In genomic region chr3:48694610-48695051, GRCh38 we compare ENCODE assay signal across 9 cellular contexts. TPM values are rescaled to one million over a fixed set of nuclear protein-coding genes. Genes with fewer than 3 reads are reported as not detected.
DNase-seq lines count a peak whose midpoint lies in the region; ATAC-seq and TF ChIP-seq lines count a peak whose summit lies in the region.
"Had no signal": no experiment of that assay in that cellular context is flagged by ENCODE, and none has a peak within 500 bp of the region (broad histone marks: within the 10 kb centered on the region; RNA-seq: fewer than 3 reads in every experiment).

No MANE protein-coding gene starts in this region.

- H3K27me3 ChIP-seq in adrenal gland, result no peaks in the 10 kb centered on the region

- no peaks in the 10 kb centered on the region for H3K9me3 ChIP-seq in adrenal gland (replicated peaks in 1 of 3)

- 13 to 25% (median 22%) methylated on average over 6 of the region's 6 CpGs for WGBS in adrenal gland, 4 donors

- TF ChIP-seq POLR2A in adrenal gland (IDR thresholded peaks at IDR 0.05), result no peak

- no peak for TF ChIP-seq CTCF in adrenal gland (IDR thresholded peaks at IDR 0.05)

- peak overlapping the region in 1 of 4 donors; percentile 34 for H3K4me3 ChIP-seq in adrenal gland

- intact Hi-C loops in adrenal gland (cut with DNase I), result no loop called here
- intact Hi-C loops in left cardiac atrium (cut with DNase I), result no loop called here

- H3K4me1 ChIP-seq in adrenal gland (replicated peaks in 1 of 2), result peaks cover 18 to 53% of the 10 kb centered on the region in 2 donors

- H3K27ac ChIP-seq in adrenal gland, result peak overlapping the region in 4 of 5 donors; percentile 27 to 89 (median 74)

- H3K36me3 ChIP-seq in adrenal gland (replicated peaks in 1 of 2), result peaks cover 0 to 82% of the 10 kb centered on the region in 2 donors

- DNase-seq in GM04504 (ENCODE audit: low read depth) (peak; percentile 74), adrenal gland (peak; percentile 80 to 94 (median 92)), left cardiac atrium (peak; percentile 86), putamen (ENCODE audit: low spot score) (peak; percentile 78), OCI-M1 (lab: John Stamatoyannopoulos, UW) (no peak), germinal center (ENCODE audit: low spot score) (no peak), NCI-H2029 (lab: John Stamatoyannopoulos, UW) (no peak)
- no peak for DNase-seq in stimulated activated CD4-positive, alpha-beta T cell treated with anti-CD3 and anti-CD28 coated beads, Interleukin-12 subunit alpha, Interleukin-12 subunit beta, amount 100 ng/mL, for 4 hours
- DNase-seq: effector memory CD4-positive, alpha-beta T cell had no signal

- peak; percentile 94 to 95 for ATAC-seq in left cardiac atrium

RNA-seq across cellular contexts. Expression of gene NCKIPSD, which starts 8.9 kb away (rescaled TPM):
- total RNA-seq in adrenal gland (10 to 100 TPM; 21.5 to 78.7 (median 36.3) TPM), left cardiac atrium (10 to 100 TPM; 19.4 to 27.8 TPM)
- polyA plus RNA-seq in adrenal gland, result 10 to 100 TPM; 14.0 to 29.9 (median 15.7) TPM

RNA-seq across cellular contexts. Expression of gene IP6K2, which starts 22.4 kb away (rescaled TPM):
- total RNA-seq in adrenal gland (100 to 1,000 TPM in 4 of 8 donors, 10 to 100 TPM in 4; 44.9 to 130 (median 98.4) TPM), left cardiac atrium (10 to 100 TPM; 24.0 to 38.4 TPM)
- 100 to 1,000 TPM in 2 of 3 donors, 10 to 100 TPM in 1; 67.2 to 185 (median 182) TPM for polyA plus RNA-seq in adrenal gland

RNA-seq across cellular contexts. Expression of gene CELSR3, which starts 31.9 kb away (rescaled TPM):
- total RNA-seq in adrenal gland (1 to 10 TPM in 5 of 8 donors, under 1 TPM in 3; 0.78 to 3.9 (median 1.3) TPM), left cardiac atrium (under 1 TPM; 0.24 to 0.39 TPM)
- polyA plus RNA-seq in adrenal gland, result 10 to 100 TPM in 1 of 3 donors, 1 to 10 TPM in 2; 1.4 to 23.5 (median 4.4) TPM

RNA-seq across cellular contexts. Expression of gene SLC26A6, which starts 59.4 kb away (rescaled TPM):
- 10 to 100 TPM in 7 of 8 donors, 1 to 10 TPM in 1; 7.8 to 27.6 (median 15.7) TPM for total RNA-seq in adrenal gland
- 10 to 100 TPM in 2 of 3 donors, 1 to 10 TPM in 1; 8.3 to 47.2 (median 23.5) TPM for polyA plus RNA-seq in adrenal gland
- total RNA-seq in left cardiac atrium, result 10 to 100 TPM; 11.2 to 14.6 TPM

Comparison
In these comparisons a context has a peak if more than half of its experiments do, and no peak if none do; other contexts are left out.
1. DNase-seq: peak in GM04504 (single experiment), adrenal gland (7 of 7), left cardiac atrium (single experiment) and putamen (single experiment); none in stimulated activated CD4-positive, alpha-beta T cell treated with anti-CD3 and anti-CD28 coated beads, Interleukin-12 subunit alpha, Interleukin-12 subunit beta, amount 100 ng/mL, for 4 hours (single experiment), OCI-M1 (single experiment), germinal center (single experiment) and NCI-H2029 (single experiment).